In genomic region chr18:35974181-35974580, GRCh38 we compare ENCODE assay signal across 14 cellular contexts.
DNase-seq lines count a peak whose midpoint lies in the region; ATAC-seq and TF ChIP-seq lines count a peak whose summit lies in the region.
"Had no signal": no experiment of that assay in that cellular context is flagged by ENCODE, and none has a peak within 500 bp of the region (broad histone marks: within the 10 kb centered on the region; RNA-seq: fewer than 3 reads in every experiment).

No MANE protein-coding gene starts in this region.

- no peak overlapping the region for H3K27ac ChIP-seq in suprapubic skin
- H3K27ac ChIP-seq: ascending aorta, parathyroid adenoma, RWPE1 had no signal

- H3K9me3 Mint-ChIP-seq in activated naive CD4-positive, alpha-beta T cell treated with anti-CD3 and anti-CD28 coated beads, Interleukin-2, amount 50 U/mL, for 24 hours, result no peaks in the 10 kb centered on the region
- no peaks in the 10 kb centered on the region for H3K9me3 Mint-ChIP-seq in WTC11

- POLR2A ChIA-PET in WTC11 (lab: Charles Lee), result no interaction called here

- ATAC-seq in WTC11 (no peak), HG02759 (IDR thresholded peaks at IDR 0.05; ENCODE audit: unreplicated experiment) (no peak)

- DNase-seq in activated naive CD4-positive, alpha-beta T cell (lab: John Stamatoyannopoulos, UW), result no peak
- no peak for DNase-seq in WTC11 (ENCODE audit: low spot score)
- no peak for DNase-seq in suprapubic skin (ENCODE audit: low spot score in 2 of 2)
- DNase-seq in ecto neural progenitor cell (ENCODE audit: low spot score), result no peak
- no peak for DNase-seq in ureter (ENCODE audit: low spot score)
- DNase-seq: activated CD4-positive, alpha-beta T cell treated with anti-CD3 and anti-CD28 coated beads for 1 hour; erythroblast; NCI-H1930 had no signal

- H3K36me3 Mint-ChIP-seq in activated naive CD4-positive, alpha-beta T cell treated with anti-CD3 and anti-CD28 coated beads, Interleukin-2, amount 50 U/mL, for 24 hours, result peaks cover 27% of the 10 kb centered on the region
- H3K36me3 Mint-ChIP-seq in WTC11, result peaks cover 47% of the 10 kb centered on the region

- peaks cover 46% of the 10 kb centered on the region for H3K4me1 Mint-ChIP-seq in activated naive CD4-positive, alpha-beta T cell treated with anti-CD3 and anti-CD28 coated beads, Interleukin-2, amount 50 U/mL, for 24 hours
- H3K4me1 Mint-ChIP-seq in WTC11, result peaks cover 21% of the 10 kb centered on the region

- H3K27me3 ChIP-seq in suprapubic skin, result no peaks in the 10 kb centered on the region
- H3K27me3 ChIP-seq: ascending aorta had no signal

- peaks cover 27% of the 10 kb centered on the region for H3K4me1 ChIP-seq in suprapubic skin

- H3K9me3 ChIP-seq in iPS-18c (ENCODE audit: control insufficient read depth, insufficient read depth, low read length), result no peaks in the 10 kb centered on the region
- no peaks in the 10 kb centered on the region for H3K9me3 ChIP-seq in suprapubic skin
- H3K9me3 ChIP-seq: ascending aorta had no signal

- TF ChIP-seq CTCF in WTC11 (IDR thresholded peaks at IDR 0.05), result no peak
- no peak for TF ChIP-seq CTCF in suprapubic skin (IDR thresholded peaks at IDR 0.05)

- H3K27ac Mint-ChIP-seq in activated naive CD4-positive, alpha-beta T cell treated with anti-CD3 and anti-CD28 coated beads, Interleukin-2, amount 50 U/mL, for 24 hours, result peak overlapping the region; percentile 92
- 0 out of 2 replicates have a peak overlapping the region, but pooled peaks have one; percentile 2 for H3K27ac Mint-ChIP-seq in WTC11

- TF ChIP-seq EP300 in suprapubic skin (IDR thresholded peaks at IDR 0.05), result no peak

- H3K4me3 ChIP-seq in iPS-18c (ENCODE audit: insufficient read depth, low read depth, low read length), result 0 out of 2 replicates have a peak overlapping the region, but pooled peaks have one; percentile 16
- H3K4me3 ChIP-seq in suprapubic skin, result peak overlapping the region; percentile 73

- no peak for TF ChIP-seq POLR2A in suprapubic skin (IDR thresholded peaks at IDR 0.05)

- CTCF ChIA-PET in WTC11 (lab: Charles Lee), result interaction anchor here (1.2 kb wide), 1 partner anchor 218 kb away, joined by 3 read pairs; no protein-coding TSS in a partner anchor

- WGBS in suprapubic skin, result 68% methylated on average over 3 of the region's 3 CpGs

- no peaks in the 10 kb centered on the region for H3K27me3 Mint-ChIP-seq in activated naive CD4-positive, alpha-beta T cell treated with anti-CD3 and anti-CD28 coated beads, Interleukin-2, amount 50 U/mL, for 24 hours
- H3K27me3 Mint-ChIP-seq in WTC11 (ENCODE audit: low read depth), result no peaks in the 10 kb centered on the region

- H3K4me3 Mint-ChIP-seq in activated naive CD4-positive, alpha-beta T cell treated with anti-CD3 and anti-CD28 coated beads, Interleukin-2, amount 50 U/mL, for 24 hours, result peak overlapping the region; percentile 94
- H3K4me3 Mint-ChIP-seq in WTC11, result peak overlapping the region; percentile 98

- H3K36me3 ChIP-seq in suprapubic skin, result peaks cover 37% of the 10 kb centered on the region

TF ChIP-seq in WTC11, 78 proteins besides CTCF, POLR2A, EP300 and RAD21:
- TF ChIP-seq ATF6 (CRISPR knock-in tag; IDR thresholded peaks at IDR 0.05) (no peak), CREM (CRISPR knock-in tag; IDR thresholded peaks at IDR 0.05) (no peak), E2F1 (CRISPR knock-in tag; IDR thresholded peaks at IDR 0.05) (no peak), GRHL2 (CRISPR knock-in tag; IDR thresholded peaks at IDR 0.05; ENCODE audit: insufficient replicate concordance, severe bottlenecking) (no peak)
